ENCODE assay signal across 1 cellular context in genomic region chr3:110178965-110179364, GRCh38.
TF ChIP-seq lines count a peak whose summit lies in the region.

No MANE protein-coding gene starts in this region.

TF ChIP-seq in H1, 55 proteins besides CTCF, POLR2A, EP300 and RAD21:
- TF ChIP-seq NANOG (IDR thresholded peaks at IDR 0.05; ENCODE audit: insufficient read depth, low read depth, low read length, poor library complexity, severe bottlenecking) (no peak), CEBPB (IDR thresholded peaks at IDR 0.05; ENCODE audit: low read depth, low read length) (peak; percentile 92), SP4 (IDR thresholded peaks at IDR 0.05; ENCODE audit: low read length) (no peak), JUND (IDR thresholded peaks at IDR 0.05; ENCODE audit: low read length) (no peak), CTBP2 (IDR thresholded peaks at IDR 0.05; ENCODE audit: borderline replicate concordance, insufficient read depth, insufficient read length, low read length) (no peak)
